16 cellular contexts compared by ENCODE assay signal in genomic region chr9:98491778-98492177, GRCh38.
DNase-seq lines count a peak whose midpoint lies in the region; ATAC-seq and TF ChIP-seq lines count a peak whose summit lies in the region.
"Had no signal": no experiment of that assay in that cellular context is flagged by ENCODE, and none has a peak within 500 bp of the region (broad histone marks: within the 10 kb centered on the region; RNA-seq: fewer than 3 reads in every experiment).

No MANE protein-coding gene starts in this region.

- H3K79me2 ChIP-seq in mesendoderm (ENCODE audit: control insufficient read depth, insufficient read depth, low read length) = no peaks in the 10 kb centered on the region

- no peak overlapping the region for H3K4ac ChIP-seq in mesendoderm (ENCODE audit: low read depth, low read length)

- no peak overlapping the region for H4K8ac ChIP-seq in mesendoderm (ENCODE audit: low read depth, low read length)

- no peak overlapping the region for H4K5ac ChIP-seq in mesendoderm (ENCODE audit: low read length)

- no peak overlapping the region for H2BK120ac ChIP-seq in mesendoderm (ENCODE audit: low read depth, low read length)

- no peaks in the 10 kb centered on the region for H3K27me3 ChIP-seq in NT2/D1 (ENCODE audit: insufficient read depth, insufficient read length)
- H3K27me3 ChIP-seq in mesendoderm (ENCODE audit: insufficient read depth, low read length, poor library complexity) = no peaks in the 10 kb centered on the region

- H3K9ac ChIP-seq in NT2/D1 (ENCODE audit: insufficient read length, low read depth) (no peak overlapping the region), mesendoderm (ENCODE audit: low read length) (no peak overlapping the region)

- no peak for ATAC-seq in GM18511 (IDR thresholded peaks at IDR 0.05; ENCODE audit: unreplicated experiment)
- ATAC-seq: activated CD8-positive, alpha-beta memory T cell treated with anti-CD3 and anti-CD28 coated beads, Interleukin-2, amount 10 ng/mL, durations not matched to agents 7 days and 5 days had no signal

- H3K9me3 ChIP-seq in NT2/D1 (ENCODE audit: insufficient read depth, low read length) = peaks cover 21% of the 10 kb centered on the region; the same call in 1 of the 2 replicates

- no peak for TF ChIP-seq CTCF in AG10803 (conservative IDR thresholded peaks at IDR 0.05; ENCODE audit: low read length)

- H2BK15ac ChIP-seq in mesendoderm (replicated peaks; ENCODE audit: low read depth) = no peak overlapping the region

- no peak overlapping the region for H2BK5ac ChIP-seq in mesendoderm (ENCODE audit: low read length)

- H3K4me1 ChIP-seq in NT2/D1 (ENCODE audit: insufficient read depth, insufficient read length) (peaks cover 8% of the 10 kb centered on the region), mesendoderm (ENCODE audit: control insufficient read depth, low read depth, low read length) (peaks cover 11% of the 10 kb centered on the region)

- no CpG with 5 or more reads among the region's 3 CpGs for WGBS in mesendoderm (ENCODE audit: extremely low coverage, insufficient coverage, low lambda C conversion rate)

- H3K4me3 ChIP-seq in AG10803 (ENCODE audit: low read length) (no peak overlapping the region), NT2/D1 (ENCODE audit: insufficient read length, low read depth) (no peak overlapping the region), mesendoderm (ENCODE audit: low read length) (no peak overlapping the region)
- H3K4me3 ChIP-seq: coronary artery had no signal

- H3K27ac ChIP-seq in mesendoderm (ENCODE audit: low read depth, low read length) = no peak overlapping the region
- H3K27ac ChIP-seq: coronary artery had no signal

- no peak overlapping the region for H3K23ac ChIP-seq in mesendoderm (ENCODE audit: low read length)

- no peaks in the 10 kb centered on the region for H3K79me1 ChIP-seq in mesendoderm (ENCODE audit: low read length)

- DNase-seq in AG10803 (ENCODE audit: low read depth) = peak; percentile 76
- peak; percentile 47 for DNase-seq in NT2/D1 (ENCODE audit: low read depth, low spot score)
- peak; percentile 50 for DNase-seq in fibroblast of peridontal ligament (ENCODE audit: extremely low read depth)
- peak; percentile 90 for DNase-seq in mesendoderm
- no peak for DNase-seq in epidermal melanocyte (ENCODE audit: insufficient read length, low spot score)
- no peak for DNase-seq in SIG-M5 (lab: John Stamatoyannopoulos, UW)
- no peak for DNase-seq in D341Med (ENCODE audit: low spot score)
- DNase-seq: activated CD8-positive, alpha-beta memory T cell treated with anti-CD3 and anti-CD28 coated beads, Interleukin-2, amount 10 ng/mL, durations not matched to agents 7 days and 5 days; GDM1; NCI-H1436 treated with DMSO at 0.1 percent for 48 hours; NCI-H524 treated with DMSO at 0.1 percent for 48 hours; occipital lobe; SHP77; stimulated activated CD4-positive, alpha-beta T cell treated with anti-CD3 and anti-CD28 coated beads, Interleukin-1b, Interleukin-23, amount 100 ng/mL, for 48 hours had no signal

- H3K18ac ChIP-seq in mesendoderm (ENCODE audit: low read length) = no peak overlapping the region

- no peak overlapping the region for H3K4me2 ChIP-seq in mesendoderm (ENCODE audit: low read length)

- H3K36me3 ChIP-seq in NT2/D1 (ENCODE audit: insufficient read depth, insufficient read length, low read length) (no peaks in the 10 kb centered on the region), mesendoderm (ENCODE audit: control insufficient read depth, insufficient read depth, low read length) (no peaks in the 10 kb centered on the region)

- H3K56ac ChIP-seq in mesendoderm (ENCODE audit: low read length) = no peak overlapping the region

- no peak overlapping the region for H2AK5ac ChIP-seq in mesendoderm (ENCODE audit: low read length)

Comparison
In these comparisons a context has a peak if more than half of its experiments do, and no peak if none do; other contexts are left out.
1. DNase-seq: peak in AG10803 (single experiment), NT2/D1 (single experiment), fibroblast of peridontal ligament (single experiment) and mesendoderm (single experiment); none in epidermal melanocyte (single experiment), SIG-M5 (single experiment) and D341Med (single experiment).